In genomic region chr15:39828374-39828931, GRCh38 we compare ENCODE assay signal across 11 cellular contexts. TPM values are rescaled to one million over a fixed set of nuclear protein-coding genes. Genes with fewer than 3 reads are reported as not detected.
DNase-seq lines count a peak whose midpoint lies in the region; ATAC-seq, FAIRE-seq and TF ChIP-seq lines count a peak whose summit lies in the region.
"Had no signal": no experiment of that assay in that cellular context is flagged by ENCODE, and none has a peak within 500 bp of the region (broad histone marks: within the 10 kb centered on the region; RNA-seq: fewer than 3 reads in every experiment).

No MANE protein-coding gene starts in this region.

- H3K4me1 ChIP-seq in astrocyte (ENCODE audit: insufficient read depth, low read length) (peaks cover 17% of the 10 kb centered on the region), liver (ENCODE audit: control insufficient read depth in 4 of 4, insufficient read depth in 4 of 4, low read length in 3 of 4) (peaks cover 0 to 9% (median 6%) of the 10 kb centered on the region in 4 donors), Karpas-422 (ENCODE audit: low read length) (no peaks in the 10 kb centered on the region)

- FAIRE-seq in astrocyte (lab: Jason Lieb, UNC) = no peak

- H3K36me3 Mint-ChIP-seq in astrocyte (ENCODE audit: low read depth, unreplicated experiment) = peaks cover 12% of the 10 kb centered on the region
- H3K36me3 Mint-ChIP-seq: CD8-positive, alpha-beta T cell had no signal

- ATAC-seq in GM18502 (IDR thresholded peaks at IDR 0.05; ENCODE audit: poor library complexity, unreplicated experiment) (no peak), GM19455 (IDR thresholded peaks at IDR 0.05; ENCODE audit: unreplicated experiment) (no peak)
- ATAC-seq: CD8-positive, alpha-beta T cell had no signal

- 37% methylated on average over 6 of the region's 6 CpGs for WGBS in liver

- H3K4me3 ChIP-seq in astrocyte (ENCODE audit: insufficient read depth, low read depth, low read length) (no peak overlapping the region), liver (ENCODE audit: low read depth in 1 of 3, low read length in 3 of 3) (no peak overlapping the region), Karpas-422 (ENCODE audit: low read length) (no peak overlapping the region)
- H3K4me3 ChIP-seq: thoracic aorta had no signal

- H3K4me1 Mint-ChIP-seq in astrocyte (ENCODE audit: low read depth, unreplicated experiment) = peaks cover 23% of the 10 kb centered on the region

- H4K20me1 ChIP-seq in astrocyte (ENCODE audit: insufficient read depth, low read length) (peaks cover 26% of the 10 kb centered on the region), Karpas-422 (ENCODE audit: insufficient read depth, low read depth, low read length) (no peaks in the 10 kb centered on the region)

- TF ChIP-seq RAD21 in liver (IDR thresholded peaks at IDR 0.05) = peak in 1 of 2 donors; percentile 20

- H3K79me2 ChIP-seq in astrocyte (ENCODE audit: insufficient read depth, low read length) (peaks cover 89% of the 10 kb centered on the region), Karpas-422 (ENCODE audit: low read length) (no peaks in the 10 kb centered on the region)

- no peak overlapping the region for H2AFZ ChIP-seq in astrocyte (ENCODE audit: low read depth, low read length)
- no peak overlapping the region for H2AFZ ChIP-seq in Karpas-422 (ENCODE audit: low read length)

- no peaks in the 10 kb centered on the region for H3K9me2 ChIP-seq in Karpas-422 (replicated peaks; ENCODE audit: insufficient read depth, low read length)

- no peak overlapping the region for H3K4me3 Mint-ChIP-seq in astrocyte (ENCODE audit: unreplicated experiment)
- H3K4me3 Mint-ChIP-seq: CD8-positive, alpha-beta T cell had no signal

- no peaks in the 10 kb centered on the region for H3K27me3 ChIP-seq in astrocyte (ENCODE audit: insufficient read depth, low read length)
- H3K27me3 ChIP-seq in liver (ENCODE audit: control insufficient read depth in 4 of 4, insufficient read depth in 4 of 4, low read length in 3 of 4) = no peaks in the 10 kb centered on the region
- no peaks in the 10 kb centered on the region for H3K27me3 ChIP-seq in Karpas-422 (ENCODE audit: low read length)

- DNase-seq in COR-L47 (lab: John Stamatoyannopoulos, UW) (peak; percentile 35), NCI-H1092 treated with DMSO at 0.1 percent for 48 hours (lab: John Stamatoyannopoulos, UW) (peak; percentile 57), astrocyte (ENCODE audit: low read depth) (peak; percentile 72), Karpas-422 (no peak), SHP77 (lab: John Stamatoyannopoulos, UW) (no peak)
- DNase-seq: activated CD8-positive, alpha-beta memory T cell treated with anti-CD3 and anti-CD28 coated beads, Interleukin-2, amount 50 U/mL, for 48 hours; CD8-positive, alpha-beta T cell had no signal

- peaks cover 9% of the 10 kb centered on the region for H3K9me3 Mint-ChIP-seq in astrocyte (ENCODE audit: unreplicated experiment)
- H3K9me3 Mint-ChIP-seq: CD8-positive, alpha-beta T cell had no signal

- TF ChIP-seq CTCF in astrocyte (IDR thresholded peaks at IDR 0.05; ENCODE audit: insufficient read depth, low read depth, low read length) (no peak), liver (IDR thresholded peaks at IDR 0.05; ENCODE audit: low read depth, low read length, missing input control) (no peak)

- H3K9me3 ChIP-seq in astrocyte (ENCODE audit: insufficient read depth, low read depth, low read length) = no peaks in the 10 kb centered on the region
- no peaks in the 10 kb centered on the region for H3K9me3 ChIP-seq in liver (ENCODE audit: control insufficient read depth in 4 of 4, low read length in 3 of 4)
- H3K9me3 ChIP-seq in Karpas-422 (ENCODE audit: low read length) = no peaks in the 10 kb centered on the region
- H3K9me3 ChIP-seq: thoracic aorta had no signal

- H3K27ac ChIP-seq in astrocyte (ENCODE audit: low read depth, low read length) (peak overlapping the region; percentile 17), liver (ENCODE audit: low read depth in 1 of 2, low read length in 2 of 2) (no peak overlapping the region), Karpas-422 (ENCODE audit: low read length) (no peak overlapping the region)
- H3K27ac ChIP-seq: thoracic aorta had no signal

- peak overlapping the region; percentile 12 for H3K9ac ChIP-seq in astrocyte (ENCODE audit: low read length)
- no peak overlapping the region for H3K9ac ChIP-seq in liver (ENCODE audit: low read depth in 1 of 2, low read length in 2 of 2)
- H3K9ac ChIP-seq in Karpas-422 (ENCODE audit: low read length) = no peak overlapping the region

- peak overlapping the region; percentile 42 for H3K4me2 ChIP-seq in astrocyte (ENCODE audit: low read length)
- no peak overlapping the region for H3K4me2 ChIP-seq in Karpas-422 (ENCODE audit: low read depth, low read length, poor library complexity, severe bottlenecking)

- H3K27ac Mint-ChIP-seq in astrocyte (ENCODE audit: unreplicated experiment) = peak overlapping the region; percentile 55
- H3K27ac Mint-ChIP-seq: CD8-positive, alpha-beta T cell had no signal

- H3K36me3 ChIP-seq in astrocyte (ENCODE audit: insufficient read depth, low read length) (no peaks in the 10 kb centered on the region), liver (ENCODE audit: control insufficient read depth in 4 of 4, insufficient read depth in 3 of 4, low read depth in 1 of 4, low read length in 3 of 4) (no peaks in the 10 kb centered on the region), Karpas-422 (ENCODE audit: insufficient read depth, low read length) (no peaks in the 10 kb centered on the region)
- H3K36me3 ChIP-seq: thoracic aorta had no signal

- H3K27me3 Mint-ChIP-seq in astrocyte (ENCODE audit: low read depth, unreplicated experiment) = no peaks in the 10 kb centered on the region

TF ChIP-seq in liver, 16 proteins besides CTCF, POLR2A, EP300 and RAD21:
- TF ChIP-seq NR2F2 (IDR thresholded peaks at IDR 0.05) = peak; percentile 79
- no peak for TF ChIP-seq TAF1 (conservative IDR thresholded peaks at IDR 0.05)
- TF ChIP-seq MAX (IDR thresholded peaks at IDR 0.05) = no peak
- TF ChIP-seq SP1 (IDR thresholded peaks at IDR 0.05) = peak; percentile 84
- peak; percentile 44 to 63 for TF ChIP-seq HNF4A (conservative IDR thresholded peaks at IDR 0.05)
- peak; percentile 18 for TF ChIP-seq YY1 (IDR thresholded peaks at IDR 0.05)
- peak; percentile 63 to 76 for TF ChIP-seq RXRA (IDR thresholded peaks at IDR 0.05)

RNA-seq across cellular contexts. Expression of gene FSIP1, which starts 45.8 kb away (rescaled TPM):
- 0.77 and 0.84 TPM in 2 replicates for total RNA-seq in astrocyte
- total RNA-seq in liver = under 1 TPM; 0.09 to 0.17 TPM
- under 1 TPM; 0.05 to 0.29 TPM for polyA plus RNA-seq in liver
- total RNA-seq in Karpas-422 (2014; rRNA removed; shearing (Covaris generic); ENCODE audit: low replicate concordance) = 0.07 and 0.79 TPM in 2 replicates

Comparison
In these comparisons a context has a peak if more than half of its experiments do, and no peak if none do; other contexts are left out.
1. DNase-seq: peak in COR-L47 (single experiment), NCI-H1092 treated with DMSO at 0.1 percent for 48 hours (single experiment) and astrocyte (single experiment); none in Karpas-422 (single experiment) and SHP77 (0 of 2).